ENCODE assay signal across 20 cellular contexts in the genomic region with DNA sequence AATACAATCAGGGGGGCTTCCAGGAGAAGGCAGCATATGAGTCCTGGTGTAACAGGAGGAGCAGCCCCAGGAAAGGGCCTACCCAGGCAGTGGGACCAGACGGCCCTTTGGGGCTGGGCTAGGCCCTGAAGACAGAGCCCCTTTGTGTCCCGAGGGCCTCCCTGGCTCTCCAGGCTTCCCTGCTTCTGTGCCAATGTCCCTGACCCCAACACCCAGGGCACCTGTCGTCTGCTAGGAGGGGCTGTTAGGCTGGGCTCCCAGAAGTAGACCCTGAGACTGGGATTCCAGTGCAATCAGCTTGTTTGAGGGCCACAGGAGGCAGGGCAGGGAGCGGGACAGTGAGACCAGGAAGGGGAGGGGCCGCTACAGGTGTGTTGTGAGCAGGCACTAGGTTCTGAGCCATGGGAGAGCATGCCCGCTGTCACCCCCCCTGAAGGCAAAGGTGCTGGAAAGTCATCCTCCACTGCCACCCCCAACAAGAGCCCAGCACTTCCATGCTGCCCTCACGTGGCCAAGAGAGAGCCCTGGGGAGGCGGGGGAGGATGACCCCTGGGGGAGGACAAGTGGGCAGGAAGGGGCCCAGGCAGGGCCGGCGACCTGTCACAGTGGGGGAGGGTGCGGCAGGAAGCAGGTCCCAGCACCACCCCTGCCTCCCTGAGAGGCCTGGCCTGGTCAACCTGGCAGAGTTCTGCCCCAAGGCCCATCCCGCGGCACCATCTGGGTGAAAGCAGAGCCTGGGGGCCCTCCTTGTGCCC.
"Had no signal": no experiment of that assay in that cellular context is flagged by ENCODE, and none has a peak within 500 bp of the region (broad histone marks: within the 10 kb centered on the region; RNA-seq: fewer than 3 reads in every experiment).

No MANE protein-coding gene starts in this region.

- H3K36me3 Mint-ChIP-seq: activated CD8-positive, alpha-beta memory T cell treated with anti-CD3 and anti-CD28 coated beads, Interleukin-2, amount 10 ng/mL, durations not matched to agents 7 days and 5 days; natural killer cell; stimulated activated memory B cell treated with anti-CD40 and anti-IgM and Interleukin-4, amounts not matched to agents 10 μg/mL and 1 μg/mL and 100 μg/mL, for 72 hours had no signal

- ATAC-seq: activated CD8-positive, alpha-beta memory T cell treated with anti-CD3 and anti-CD28 coated beads, Interleukin-2, amount 10 ng/mL, durations not matched to agents 7 days and 5 days; gastrocnemius medialis; natural killer cell; stimulated activated memory B cell treated with anti-CD40 and anti-IgM and Interleukin-4, amounts not matched to agents 10 μg/mL and 1 μg/mL and 100 μg/mL, for 72 hours; upper lobe of right lung had no signal

- H3K27ac Mint-ChIP-seq: activated CD4-positive, alpha-beta memory T cell treated with anti-CD3 and anti-CD28 coated beads, Interleukin-2, amount 10 ng/mL, durations not matched to agents 7 days and 5 days; activated CD8-positive, alpha-beta memory T cell treated with anti-CD3 and anti-CD28 coated beads, Interleukin-2, amount 10 ng/mL, durations not matched to agents 7 days and 5 days; activated naive CD4-positive, alpha-beta T cell treated with anti-CD3 and anti-CD28 coated beads for 36 hours; natural killer cell; stimulated activated memory B cell treated with anti-CD40 and anti-IgM and Interleukin-4, amounts not matched to agents 10 μg/mL and 1 μg/mL and 100 μg/mL, for 72 hours; T-helper 2 cell treated with Interferon-gamma antibody and Interleukin-4, amounts not matched to agents 5 μg/mL and 100 μg/mL, for 36 hours had no signal

- H3K4me1 Mint-ChIP-seq: activated CD4-positive, alpha-beta memory T cell treated with anti-CD3 and anti-CD28 coated beads, Interleukin-2, amount 10 ng/mL, durations not matched to agents 7 days and 5 days; activated CD8-positive, alpha-beta memory T cell treated with anti-CD3 and anti-CD28 coated beads, Interleukin-2, amount 10 ng/mL, durations not matched to agents 7 days and 5 days; natural killer cell; stimulated activated memory B cell treated with anti-CD40 and anti-IgM and Interleukin-4, amounts not matched to agents 10 μg/mL and 1 μg/mL and 100 μg/mL, for 72 hours had no signal

- H3K36me3 ChIP-seq: brain microvascular endothelial cell, colonic mucosa, gastrocnemius medialis, spleen, upper lobe of right lung had no signal

- H3K27ac ChIP-seq: brain microvascular endothelial cell, colonic mucosa, gastrocnemius medialis, spleen, upper lobe of right lung had no signal

- H3K27me3 Mint-ChIP-seq: activated CD4-positive, alpha-beta memory T cell treated with anti-CD3 and anti-CD28 coated beads, Interleukin-2, amount 10 ng/mL, durations not matched to agents 7 days and 5 days; activated CD8-positive, alpha-beta memory T cell treated with anti-CD3 and anti-CD28 coated beads, Interleukin-2, amount 10 ng/mL, durations not matched to agents 7 days and 5 days had no signal

- H3K4me3 Mint-ChIP-seq: activated CD4-positive, alpha-beta memory T cell treated with anti-CD3 and anti-CD28 coated beads, Interleukin-2, amount 10 ng/mL, durations not matched to agents 7 days and 5 days; activated CD8-positive, alpha-beta memory T cell treated with anti-CD3 and anti-CD28 coated beads, Interleukin-2, amount 10 ng/mL, durations not matched to agents 7 days and 5 days; activated naive CD4-positive, alpha-beta T cell treated with anti-CD3 and anti-CD28 coated beads for 36 hours; natural killer cell; stimulated activated memory B cell treated with anti-CD40 and anti-IgM and Interleukin-4, amounts not matched to agents 10 μg/mL and 1 μg/mL and 100 μg/mL, for 72 hours; T-helper 2 cell treated with Interferon-gamma antibody and Interleukin-4, amounts not matched to agents 5 μg/mL and 100 μg/mL, for 36 hours had no signal

- FAIRE-seq: endometrium, TTC549 had no signal

- H3K4me1 ChIP-seq: gastrocnemius medialis had no signal

- DNase-seq: activated CD4-positive, alpha-beta memory T cell treated with anti-CD3 and anti-CD28 coated beads, Interleukin-2, amount 10 ng/mL, durations not matched to agents 7 days and 5 days; activated CD4-positive, alpha-beta T cell treated with anti-CD3 and anti-CD28 coated beads for 48 hours; activated CD4-positive, CD25-positive, alpha-beta regulatory T cell; activated CD8-positive, alpha-beta memory T cell treated with anti-CD3 and anti-CD28 coated beads, Interleukin-2, amount 10 ng/mL, durations not matched to agents 7 days and 5 days; activated naive CD4-positive, alpha-beta T cell treated with anti-CD3 and anti-CD28 coated beads for 36 hours; activated T-cell treated with anti-CD3 and anti-CD28 coated beads, Interleukin-2, amount 50 U/mL, for 1 hour; anterior cingulate cortex; brain microvascular endothelial cell; central memory CD4-positive, alpha-beta T cell; colonic mucosa; gastrocnemius medialis; head of caudate nucleus; natural killer cell; spleen; stimulated activated CD4-positive, alpha-beta T cell treated with anti-CD3 and anti-CD28 coated beads, Interleukin-4, amount 100 ng/mL, for 4 hours; upper lobe of right lung had no signal

- H3K9me3 ChIP-seq: colonic mucosa, gastrocnemius medialis, spleen, upper lobe of right lung had no signal

- H3K4me3 ChIP-seq: colonic mucosa, gastrocnemius medialis, spleen, upper lobe of right lung had no signal

- H3K27me3 ChIP-seq: colonic mucosa had no signal

- H3K9me3 Mint-ChIP-seq: activated CD4-positive, alpha-beta memory T cell treated with anti-CD3 and anti-CD28 coated beads, Interleukin-2, amount 10 ng/mL, durations not matched to agents 7 days and 5 days; activated naive CD4-positive, alpha-beta T cell treated with anti-CD3 and anti-CD28 coated beads for 36 hours; natural killer cell; stimulated activated memory B cell treated with anti-CD40 and anti-IgM and Interleukin-4, amounts not matched to agents 10 μg/mL and 1 μg/mL and 100 μg/mL, for 72 hours; T-helper 2 cell treated with Interferon-gamma antibody and Interleukin-4, amounts not matched to agents 5 μg/mL and 100 μg/mL, for 36 hours had no signal
